Comparison of ENCODE assay signal across 8 cellular contexts in the genomic region with DNA sequence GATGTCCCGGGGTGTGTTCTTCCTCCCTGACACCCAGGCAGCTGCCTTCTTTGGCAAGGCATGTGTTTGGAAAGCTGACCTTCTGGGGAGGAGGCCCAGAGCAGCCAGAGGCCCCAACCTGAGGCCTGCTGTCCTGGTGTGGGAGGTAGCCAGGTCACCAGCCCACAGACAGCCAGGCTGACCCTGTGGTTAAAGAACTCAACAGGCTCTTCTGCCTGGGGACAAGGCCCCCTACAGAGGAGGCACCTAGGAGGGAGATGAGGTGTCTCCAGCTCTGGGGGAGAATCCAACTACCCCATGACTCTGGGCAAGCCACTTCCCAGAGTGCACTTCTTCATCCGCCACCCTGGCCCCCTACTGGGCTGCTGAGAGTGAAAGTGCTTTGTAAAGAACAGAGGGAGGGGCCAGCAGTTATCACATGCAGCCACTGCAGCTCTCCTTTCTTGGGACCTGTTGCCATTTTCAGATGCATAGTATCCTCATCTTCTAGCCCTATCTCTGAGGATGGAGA. TPM values are rescaled to one million over a fixed set of nuclear protein-coding genes. Genes with fewer than 3 reads are reported as not detected.
DNase-seq lines count a peak whose midpoint lies in the region; ATAC-seq and TF ChIP-seq lines count a peak whose summit lies in the region.

No MANE protein-coding gene starts in this region.

- no peak overlapping the region for H2AK5ac ChIP-seq in neuronal stem cell (ENCODE audit: low read depth, low read length)

- H3K4me1 ChIP-seq in neuronal stem cell (ENCODE audit: control insufficient read depth in 2 of 2, insufficient read depth in 1 of 2, low read depth in 1 of 2, low read length in 2 of 2) (peaks cover 41 to 46% of the 10 kb centered on the region in 2 donors), vagina (peaks cover 33% of the 10 kb centered on the region), Caco-2 (peaks cover 6% of the 10 kb centered on the region; the same call in 1 of the 2 replicates)

- H3K4me3 ChIP-seq in NB4 (ENCODE audit: low read depth, low read length) (no peak overlapping the region), neuronal stem cell (ENCODE audit: low read length in 2 of 2) (no peak overlapping the region), vagina (no peak overlapping the region), Caco-2 (ENCODE audit: low read depth, low read length) (no peak overlapping the region)

- H2BK15ac ChIP-seq in neuronal stem cell (ENCODE audit: low read length), result peak overlapping the region; percentile 1

- H2BK12ac ChIP-seq in neuronal stem cell (ENCODE audit: low read length), result no peak overlapping the region

- no TSS peak for BruUV-seq in Caco-2 (replicated peaks; lab: Mats Ljungman, UMichigan)

- H3K9me3 ChIP-seq in neuronal stem cell (replicated peaks in 1 of 2; ENCODE audit: control insufficient read depth in 2 of 2, insufficient read depth in 1 of 2, low read depth in 1 of 2, low read length in 2 of 2), result no peaks in the 10 kb centered on the region
- no peaks in the 10 kb centered on the region for H3K9me3 ChIP-seq in vagina
- no peaks in the 10 kb centered on the region for H3K9me3 ChIP-seq in Caco-2

- H3K36me3 Mint-ChIP-seq in activated CD8-positive, alpha-beta T cell treated with anti-CD3 and anti-CD28 coated beads for 36 hours (ENCODE audit: low read depth), result peaks cover 1% of the 10 kb centered on the region
- peaks cover 7% of the 10 kb centered on the region for H3K36me3 Mint-ChIP-seq in Caco-2 (ENCODE audit: insufficient read depth, unreplicated experiment)

- H3K27me3 ChIP-seq in neuronal stem cell (ENCODE audit: control insufficient read depth in 3 of 3, insufficient read depth in 3 of 3, low read depth in 1 of 3, low read length in 3 of 3) (no peaks in the 10 kb centered on the region), vagina (no peaks in the 10 kb centered on the region), Caco-2 (replicated peaks; ENCODE audit: control insufficient read depth, insufficient read depth, low read length) (no peaks in the 10 kb centered on the region)

- H3K9ac ChIP-seq in neuronal stem cell (ENCODE audit: low read depth, low read length, poor library complexity), result no peak overlapping the region

- no CpG with 5 or more reads among the region's 2 CpGs for WGBS in neuronal stem cell (ENCODE audit: extremely low coverage in 2 of 2, insufficient read length in 2 of 2, insufficient replicate concordance in 1 of 2), 2 donors

- peak overlapping the region; percentile 44 for H3K4me3 Mint-ChIP-seq in activated CD8-positive, alpha-beta T cell treated with anti-CD3 and anti-CD28 coated beads for 36 hours
- H3K4me3 Mint-ChIP-seq in Caco-2 (ENCODE audit: unreplicated experiment), result no peak overlapping the region

- no peak overlapping the region for H3K4me2 ChIP-seq in neuronal stem cell (ENCODE audit: insufficient read depth, low read length, poor library complexity, severe bottlenecking)

- no peak overlapping the region for H3K14ac ChIP-seq in neuronal stem cell (ENCODE audit: low read length)

- POLR2A ChIA-PET in activated CD8-positive, alpha-beta T cell treated with anti-CD3 and anti-CD28 coated beads for 36 hours (lab: Charles Lee), result interaction anchor here (1.3 to 19.1 kb wide), 8 partner anchors 9 to 168 kb away, joined by 3 to 617 read pairs (median 10); partner anchors contain the start of gene SREBF1
- POLR2A ChIA-PET in Caco-2 (lab: Charles Lee), result no interaction called here

- CTCF ChIA-PET in activated CD8-positive, alpha-beta T cell treated with anti-CD3 and anti-CD28 coated beads for 36 hours (lab: Charles Lee), result interaction anchor here (0.9 to 11.3 kb wide), 6 partner anchors 8 to 168 kb away, joined by 3 to 83 read pairs (median 6); partner anchors contain the start of gene SREBF1
- CTCF ChIA-PET in Caco-2 (lab: Charles Lee), result interaction anchor here (0.8 kb wide), 1 partner anchor 69 kb away, joined by 3 read pairs; no protein-coding TSS in a partner anchor

- intact Hi-C loops in activated CD8-positive, alpha-beta T cell treated with anti-CD3 and anti-CD28 coated beads for 36 hours (cut with micrococcal nuclease), result loop anchor here (5.0 kb wide), 1 partner anchor 33 kb away; no protein-coding TSS in a partner anchor
- intact Hi-C loops in vagina (cut with DNase I), result no loop called here
- intact Hi-C loops in Caco-2 (cut with micrococcal nuclease; ENCODE audit: unreplicated experiment), result loop anchor here (10.0 kb wide), 1 partner anchor 125 kb away; no protein-coding TSS in a partner anchor

- no peak overlapping the region for H3K4ac ChIP-seq in neuronal stem cell (ENCODE audit: low read length)

- peak overlapping the region; percentile 98 for H3K27ac Mint-ChIP-seq in activated CD8-positive, alpha-beta T cell treated with anti-CD3 and anti-CD28 coated beads for 36 hours
- H3K27ac Mint-ChIP-seq in Caco-2 (ENCODE audit: unreplicated experiment), result no peak overlapping the region

- H3K27ac ChIP-seq in neuronal stem cell (replicated peaks; ENCODE audit: low read length) (no peak overlapping the region), vagina (peak overlapping the region; percentile 85)

- peak overlapping the region; percentile 39 for H3K18ac ChIP-seq in neuronal stem cell (ENCODE audit: low read length)

- no peaks in the 10 kb centered on the region for H3K27me3 Mint-ChIP-seq in activated CD8-positive, alpha-beta T cell treated with anti-CD3 and anti-CD28 coated beads for 36 hours
- H3K27me3 Mint-ChIP-seq in Caco-2 (ENCODE audit: insufficient read depth, unreplicated experiment), result no peaks in the 10 kb centered on the region

- no peak overlapping the region for H2BK120ac ChIP-seq in neuronal stem cell (ENCODE audit: low read depth, low read length)

- H2BK5ac ChIP-seq in neuronal stem cell (ENCODE audit: low read length), result peak overlapping the region; percentile 0

- TF ChIP-seq CTCF in GM12872 (IDR thresholded peaks at IDR 0.05; ENCODE audit: insufficient read depth, low read depth, low read length) (peak; percentile 48), NB4 (IDR thresholded peaks at IDR 0.05; ENCODE audit: low read depth, low read length) (peak; percentile 42), vagina (IDR thresholded peaks at IDR 0.05) (peak in 1 of 3 experiments; percentile 23), Caco-2 (IDR thresholded peaks at IDR 0.05; ENCODE audit: insufficient read depth in 1 of 2, low read depth in 1 of 2, low read length in 1 of 2, severe bottlenecking in 1 of 2, unreplicated experiment in 1 of 2) (peak in 1 of 2 experiments; percentile 7)
- peak; percentile 7 for TF ChIP-seq CTCF in activated CD8-positive, alpha-beta T cell treated with anti-CD3 and anti-CD28 coated beads for 36 hours (IDR thresholded peaks at IDR 0.05)

- no peak overlapping the region for H4K91ac ChIP-seq in neuronal stem cell (ENCODE audit: low read depth, low read length, poor library complexity)

- TF ChIP-seq POLR2A in NB4 (IDR thresholded peaks at IDR 0.05; ENCODE audit: extremely low read depth, insufficient read length), result peak; percentile 49
- TF ChIP-seq POLR2A in erythroblast (IDR thresholded peaks at IDR 0.05; ENCODE audit: low read length), result no peak
- TF ChIP-seq POLR2A in vagina (IDR thresholded peaks at IDR 0.05), result no peak

- peaks cover 76% of the 10 kb centered on the region for H3K4me1 Mint-ChIP-seq in activated CD8-positive, alpha-beta T cell treated with anti-CD3 and anti-CD28 coated beads for 36 hours (ENCODE audit: low read depth)
- peaks cover 6% of the 10 kb centered on the region for H3K4me1 Mint-ChIP-seq in Caco-2 (ENCODE audit: low read depth, unreplicated experiment)

- no peak overlapping the region for H2AFZ ChIP-seq in neuronal stem cell (ENCODE audit: low read length)

- H4K8ac ChIP-seq in neuronal stem cell (ENCODE audit: low read depth, low read length), result no peak overlapping the region

- no peaks in the 10 kb centered on the region for H3K9me3 Mint-ChIP-seq in activated CD8-positive, alpha-beta T cell treated with anti-CD3 and anti-CD28 coated beads for 36 hours
- no peaks in the 10 kb centered on the region for H3K9me3 Mint-ChIP-seq in Caco-2 (ENCODE audit: unreplicated experiment)

- ATAC-seq in activated CD8-positive, alpha-beta T cell treated with anti-CD3 and anti-CD28 coated beads for 36 hours, result peak; percentile 73

- DNase-seq in NB4 (ENCODE audit: low read depth) (peak; percentile 95), erythroblast (lab: John Stamatoyannopoulos, UW) (peak; percentile 89), neuronal stem cell (ENCODE audit: low spot score) (no peak), vagina (ENCODE audit: extremely low spot score in 2 of 2) (no peak), NCI-H774 (lab: John Stamatoyannopoulos, UW) (no peak), Caco-2 (no peak)
- peak; percentile 96 for DNase-seq in activated CD8-positive, alpha-beta T cell treated with anti-CD3 and anti-CD28 coated beads for 36 hours

- no peaks in the 10 kb centered on the region for H3K79me1 ChIP-seq in neuronal stem cell (ENCODE audit: low read depth, low read length)

- no peaks in the 10 kb centered on the region for H3K36me3 ChIP-seq in neuronal stem cell (replicated peaks in 1 of 2; ENCODE audit: control insufficient read depth in 2 of 2, insufficient read depth in 2 of 2, low read length in 2 of 2)
- H3K36me3 ChIP-seq in vagina, result peaks cover 0 to 8% of the 10 kb centered on the region in 2 donors
- no peaks in the 10 kb centered on the region for H3K36me3 ChIP-seq in Caco-2 (ENCODE audit: control insufficient read depth, insufficient read depth, low read length)

- no peak overlapping the region for H3K23ac ChIP-seq in neuronal stem cell (ENCODE audit: low read depth, low read length, poor library complexity)

RNA-seq across cellular contexts. Expression of gene SREBF1, which starts 13.1 kb away (rescaled TPM):
- 100 to 1,000 TPM; 103 to 116 TPM for total RNA-seq in activated CD8-positive, alpha-beta T cell treated with anti-CD3 and anti-CD28 coated beads for 36 hours
- polyA plus RNA-seq in neuronal stem cell (2013, experiment 1 of 2), result 57.8 TPM
- polyA plus RNA-seq in neuronal stem cell (2013, experiment 2 of 2), result 61.7 TPM
- 84.0 TPM for total RNA-seq in vagina
- 109 and 118 TPM in 2 replicates for total RNA-seq in Caco-2 (2022)

Comparison
In these comparisons a context has a peak if more than half of its experiments do, and no peak if none do; other contexts are left out.
1. DNase-seq: peak in NB4 (single experiment), activated CD8-positive, alpha-beta T cell treated with anti-CD3 and anti-CD28 coated beads for 36 hours (single experiment) and erythroblast (2 of 2); none in neuronal stem cell (single experiment), vagina (0 of 2), NCI-H774 (single experiment) and Caco-2 (0 of 2).